Comparison of ENCODE assay signal across 1 cellular context in the genomic region with DNA sequence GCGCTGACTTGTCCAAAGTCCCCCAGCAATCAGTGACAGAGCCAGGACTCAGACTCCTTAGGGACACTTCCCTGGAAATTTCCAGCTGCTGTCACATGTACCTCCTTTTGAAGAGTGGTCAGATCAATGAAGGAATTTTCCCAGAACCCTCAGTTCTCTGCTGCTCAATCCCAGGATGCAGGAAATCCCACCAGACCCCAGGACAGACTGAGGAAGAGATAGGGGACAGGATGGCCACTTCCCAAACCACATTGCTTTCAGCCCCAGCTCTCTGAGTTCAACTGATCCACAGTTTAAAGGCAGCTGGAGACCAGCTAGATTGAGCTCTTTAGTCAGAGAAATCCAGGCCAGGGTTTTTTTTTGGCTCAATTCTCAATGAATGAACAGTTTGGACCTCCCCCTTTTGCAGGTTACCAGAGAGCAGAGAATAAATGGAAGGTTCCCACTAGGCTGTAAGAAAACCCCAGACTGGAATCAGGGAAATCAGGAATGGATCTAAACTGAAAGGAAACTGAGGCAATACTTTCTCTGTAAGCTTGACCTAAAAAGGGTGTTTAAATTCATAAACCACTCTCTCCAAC.
TF ChIP-seq lines count a peak whose summit lies in the region.

No MANE protein-coding gene starts in this region.

TF ChIP-seq in HepG2, 621 proteins besides CTCF, POLR2A, EP300 and RAD21 (continued from another document):
- TF ChIP-seq, protein P1, sequence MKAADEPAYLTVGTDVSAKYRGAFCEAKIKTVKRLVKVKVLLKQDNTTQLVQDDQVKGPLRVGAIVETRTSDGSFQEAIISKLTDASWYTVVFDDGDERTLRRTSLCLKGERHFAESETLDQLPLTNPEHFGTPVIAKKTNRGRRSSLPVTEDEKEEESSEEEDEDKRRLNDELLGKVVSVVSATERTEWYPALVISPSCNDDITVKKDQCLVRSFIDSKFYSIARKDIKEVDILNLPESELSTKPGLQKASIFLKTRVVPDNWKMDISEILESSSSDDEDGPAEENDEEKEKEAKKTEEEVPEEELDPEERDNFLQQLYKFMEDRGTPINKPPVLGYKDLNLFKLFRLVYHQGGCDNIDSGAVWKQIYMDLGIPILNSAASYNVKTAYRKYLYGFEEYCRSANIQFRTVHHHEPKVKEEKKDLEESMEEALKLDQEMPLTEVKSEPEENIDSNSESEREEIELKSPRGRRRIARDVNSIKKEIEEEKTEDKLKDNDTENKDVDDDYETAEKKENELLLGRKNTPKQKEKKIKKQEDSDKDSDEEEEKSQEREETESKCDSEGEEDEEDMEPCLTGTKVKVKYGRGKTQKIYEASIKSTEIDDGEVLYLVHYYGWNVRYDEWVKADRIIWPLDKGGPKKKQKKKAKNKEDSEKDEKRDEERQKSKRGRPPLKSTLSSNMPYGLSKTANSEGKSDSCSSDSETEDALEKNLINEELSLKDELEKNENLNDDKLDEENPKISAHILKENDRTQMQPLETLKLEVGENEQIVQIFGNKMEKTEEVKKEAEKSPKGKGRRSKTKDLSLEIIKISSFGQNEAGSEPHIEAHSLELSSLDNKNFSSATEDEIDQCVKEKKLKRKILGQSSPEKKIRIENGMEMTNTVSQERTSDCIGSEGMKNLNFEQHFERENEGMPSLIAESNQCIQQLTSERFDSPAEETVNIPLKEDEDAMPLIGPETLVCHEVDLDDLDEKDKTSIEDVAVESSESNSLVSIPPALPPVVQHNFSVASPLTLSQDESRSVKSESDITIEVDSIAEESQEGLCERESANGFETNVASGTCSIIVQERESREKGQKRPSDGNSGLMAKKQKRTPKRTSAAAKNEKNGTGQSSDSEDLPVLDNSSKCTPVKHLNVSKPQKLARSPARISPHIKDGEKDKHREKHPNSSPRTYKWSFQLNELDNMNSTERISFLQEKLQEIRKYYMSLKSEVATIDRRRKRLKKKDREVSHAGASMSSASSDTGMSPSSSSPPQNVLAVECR (CRISPR knock-in tag; IDR thresholded peaks at IDR 0.05; ENCODE audit: borderline replicate concordance) = peak; percentile 56; the same call in 1 of the 2 replicates
- TF ChIP-seq ZNF17 (CRISPR knock-in tag; IDR thresholded peaks at IDR 0.05) = no peak
- 0 out of 2 replicates have a peak, but pooled peaks have one; percentile 18 for TF ChIP-seq CREM (IDR thresholded peaks at IDR 0.05)
- no peak for TF ChIP-seq CREM (CRISPR knock-in tag; IDR thresholded peaks at IDR 0.05)
- no peak; the same call in 1 of the 2 replicates for TF ChIP-seq RFX5 (IDR thresholded peaks at IDR 0.05; ENCODE audit: low read depth, low read length)
- no peak for TF ChIP-seq ZBTB37 (CRISPR knock-in tag; IDR thresholded peaks at IDR 0.05)
- no peak for TF ChIP-seq ZSCAN30 (CRISPR knock-in tag; IDR thresholded peaks at IDR 0.05)
- no peak for TF ChIP-seq FUBP1 (CRISPR knock-in tag; IDR thresholded peaks at IDR 0.05; ENCODE audit: borderline replicate concordance)
- TF ChIP-seq KLF9 (CRISPR knock-in tag; IDR thresholded peaks at IDR 0.05; ENCODE audit: low read depth) = no peak
- TF ChIP-seq ZNF530 (CRISPR knock-in tag; IDR thresholded peaks at IDR 0.05; ENCODE audit: low read depth) = no peak
- no peak for TF ChIP-seq HCFC1 (IDR thresholded peaks at IDR 0.05; ENCODE audit: low read depth, low read length)
- TF ChIP-seq ZNF672 (CRISPR knock-in tag; IDR thresholded peaks at IDR 0.05) = no peak
- no peak for TF ChIP-seq RARG (CRISPR knock-in tag; IDR thresholded peaks at IDR 0.05; ENCODE audit: low read depth)
- TF ChIP-seq ZFP41 (CRISPR knock-in tag; IDR thresholded peaks at IDR 0.05; ENCODE audit: borderline replicate concordance) = no peak
- TF ChIP-seq ADNP (CRISPR knock-in tag; IDR thresholded peaks at IDR 0.05) = 0 out of 2 replicates have a peak, but pooled peaks have one; percentile 26
TF ChIP-seq in HepG2: peak in this region for 59.
